ENCODE assay signal across 12 cellular contexts in the genomic region with DNA sequence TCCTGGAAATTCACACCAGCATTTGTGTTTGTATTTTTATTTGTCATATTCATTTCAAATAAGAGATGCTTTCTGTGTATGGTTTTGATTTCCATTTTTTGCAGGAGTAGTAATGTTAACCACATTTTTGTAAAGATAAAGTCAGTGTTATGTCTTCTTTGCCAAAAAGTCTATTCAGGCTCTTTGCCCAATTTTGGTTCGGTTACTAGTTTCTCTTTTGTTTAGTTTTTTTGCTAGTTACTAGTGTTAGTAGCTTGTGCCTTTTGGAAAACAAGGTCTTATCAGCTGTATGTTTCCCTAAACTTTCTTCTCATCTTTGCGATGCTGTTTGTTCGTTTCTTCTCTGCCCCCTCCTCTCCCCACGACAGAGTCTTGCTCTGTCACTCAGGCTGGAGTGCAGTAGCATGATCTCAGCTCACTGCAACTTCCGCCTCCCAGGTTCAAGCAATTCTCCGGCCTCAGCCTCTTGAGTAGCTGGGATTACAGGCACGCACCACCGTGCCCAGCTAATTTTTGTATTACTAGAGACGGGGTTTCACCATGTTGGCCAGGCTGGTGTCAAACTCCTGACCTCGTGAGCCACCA.
DNase-seq lines count a peak whose midpoint lies in the region; ATAC-seq and TF ChIP-seq lines count a peak whose summit lies in the region.
"Had no signal": no experiment of that assay in that cellular context is flagged by ENCODE, and none has a peak within 500 bp of the region (broad histone marks: within the 10 kb centered on the region; RNA-seq: fewer than 3 reads in every experiment).

No MANE protein-coding gene starts in this region.

- H2BK12ac ChIP-seq in mesenchymal stem cell (ENCODE audit: low read length in 2 of 2), result no peak overlapping the region

- H3K27me3 Mint-ChIP-seq in CD4-positive, CD25-positive, alpha-beta regulatory T cell, result no peaks in the 10 kb centered on the region
- H3K27me3 Mint-ChIP-seq in GM23338 (ENCODE audit: insufficient read depth, low read depth, poor library complexity) (peaks cover 9% of the 10 kb centered on the region), MCF 10A (ENCODE audit: insufficient read depth, unreplicated experiment) (no peaks in the 10 kb centered on the region)
- H3K27me3 Mint-ChIP-seq: activated B cell treated with CpG ODN at 0.5 μM for 24 hours had no signal

- no peak overlapping the region for H2BK15ac ChIP-seq in mesenchymal stem cell (ENCODE audit: low read depth, poor library complexity, severe bottlenecking)

- no peak overlapping the region for H2BK5ac ChIP-seq in mesenchymal stem cell (ENCODE audit: low read depth, low read length, poor library complexity, severe bottlenecking)

- H3K27ac Mint-ChIP-seq in CD4-positive, CD25-positive, alpha-beta regulatory T cell, result peak overlapping the region in 2 of 3 donors; percentile 49 to 55
- H3K27ac Mint-ChIP-seq in GM23338 (peak overlapping the region; percentile 14), MCF 10A (ENCODE audit: low read depth, unreplicated experiment) (peak overlapping the region; percentile 42)
- H3K27ac Mint-ChIP-seq: activated B cell treated with CpG ODN at 0.5 μM for 24 hours had no signal

- intact Hi-C loops in MCF 10A (cut with micrococcal nuclease) (no loop called here), A673 (cut with micrococcal nuclease; ENCODE audit: unreplicated experiment) (no loop called here), heart left ventricle (cut with DNase I) (no loop called here)

- no peak overlapping the region for H3K18ac ChIP-seq in mesenchymal stem cell (ENCODE audit: low read depth in 1 of 2, low read length in 2 of 2)

- peaks cover 83% of the 10 kb centered on the region for H3K79me2 ChIP-seq in GM23338 (replicated peaks; ENCODE audit: insufficient read depth)

- H3K14ac ChIP-seq in mesenchymal stem cell (ENCODE audit: low read length in 2 of 2), result no peak overlapping the region

- H3K9ac ChIP-seq in mesenchymal stem cell (ENCODE audit: low read length), result peak overlapping the region; percentile 79

- H3K36me3 ChIP-seq in CD4-positive, CD25-positive, alpha-beta regulatory T cell (ENCODE audit: control insufficient read depth, insufficient read depth, low read length), result peaks cover 12% of the 10 kb centered on the region
- H3K36me3 ChIP-seq in GM23338 (ENCODE audit: insufficient read depth) (peaks cover 7% of the 10 kb centered on the region; the same call in 1 of the 2 replicates), mesenchymal stem cell (ENCODE audit: control insufficient read depth in 1 of 2, insufficient read depth in 2 of 2, low read depth in 1 of 2, low read length in 2 of 2) (peaks cover 12 to 15% of the 10 kb centered on the region in 2 experiments), A673 (ENCODE audit: insufficient read depth, low read length, poor library complexity, severe bottlenecking) (peaks cover 7% of the 10 kb centered on the region), heart left ventricle (peaks cover 0 to 27% (median 14%) of the 10 kb centered on the region in 9 donors)

- peaks cover 33 to 69% (median 50%) of the 10 kb centered on the region in 4 donors for H3K4me1 Mint-ChIP-seq in CD4-positive, CD25-positive, alpha-beta regulatory T cell
- H3K4me1 Mint-ChIP-seq in GM23338 (peaks cover 18% of the 10 kb centered on the region), MCF 10A (ENCODE audit: insufficient read depth, unreplicated experiment) (peaks cover 24% of the 10 kb centered on the region)

- peaks cover 8% of the 10 kb centered on the region for H3K79me1 ChIP-seq in mesenchymal stem cell (replicated peaks; ENCODE audit: low read length, poor library complexity, severe bottlenecking)

- no peak overlapping the region for H3K4ac ChIP-seq in mesenchymal stem cell (ENCODE audit: low read depth in 1 of 2, low read length in 2 of 2)

- H3K23ac ChIP-seq in mesenchymal stem cell (ENCODE audit: low read length in 2 of 2), result no peak overlapping the region

- H3K4me2 ChIP-seq in GM23338, result no peak overlapping the region
- no peak overlapping the region for H3K4me2 ChIP-seq in mesenchymal stem cell (ENCODE audit: low read length, poor library complexity, severe bottlenecking)

- no peak for TF ChIP-seq POLR2A in heart left ventricle (IDR thresholded peaks at IDR 0.05)

- peaks cover 13% of the 10 kb centered on the region for H3K36me3 Mint-ChIP-seq in CD4-positive, CD25-positive, alpha-beta regulatory T cell
- peaks cover 22% of the 10 kb centered on the region for H3K36me3 Mint-ChIP-seq in GM23338 (ENCODE audit: low read depth)
- peaks cover 18% of the 10 kb centered on the region for H3K36me3 Mint-ChIP-seq in MCF 10A (ENCODE audit: insufficient read depth, unreplicated experiment)

- no peak overlapping the region for H3K4me3 ChIP-seq in CD4-positive, CD25-positive, alpha-beta regulatory T cell (ENCODE audit: low read depth, low read length)
- H3K4me3 ChIP-seq in GM23338 (no peak overlapping the region), mesenchymal stem cell (ENCODE audit: insufficient read depth in 1 of 2, low read depth in 1 of 2, low read length in 2 of 2) (peak overlapping the region in 1 of 2 experiments; percentile 77), A673 (ENCODE audit: low read depth, low read length, poor library complexity, severe bottlenecking) (no peak overlapping the region), heart left ventricle (peak overlapping the region in 2 of 12 donors; percentile 6 to 9)

- H4K8ac ChIP-seq in mesenchymal stem cell (ENCODE audit: low read length), result no peak overlapping the region

- peaks cover 0 to 1% (median 0%) of the 10 kb centered on the region in 7 donors for H3K9me3 Mint-ChIP-seq in CD4-positive, CD25-positive, alpha-beta regulatory T cell
- no peaks in the 10 kb centered on the region; the same call in 2 of the 3 replicates for H3K9me3 Mint-ChIP-seq in GM23338
- no peaks in the 10 kb centered on the region for H3K9me3 Mint-ChIP-seq in MCF 10A (ENCODE audit: unreplicated experiment)
- H3K9me3 Mint-ChIP-seq: activated B cell treated with CpG ODN at 0.5 μM for 24 hours, CD14-positive monocyte had no signal

- no peak overlapping the region for H2AK5ac ChIP-seq in mesenchymal stem cell (ENCODE audit: low read length, severe bottlenecking)

- no peak for ATAC-seq in CD4-positive, CD25-positive, alpha-beta regulatory T cell (ENCODE audit: low read depth in 2 of 2)
- ATAC-seq in GM23338 (no peak), heart left ventricle (no peak)
- ATAC-seq: SK-N-SH treated with all-trans-retinoic acid at 6 μM for 48 hours had no signal

- peak overlapping the region in 3 of 4 donors; percentile 2 to 68 (median 17) for H3K4me3 Mint-ChIP-seq in CD4-positive, CD25-positive, alpha-beta regulatory T cell
- H3K4me3 Mint-ChIP-seq in GM23338, result no peak overlapping the region
- H3K4me3 Mint-ChIP-seq in MCF 10A (ENCODE audit: unreplicated experiment), result no peak overlapping the region
- H3K4me3 Mint-ChIP-seq: activated B cell treated with CpG ODN at 0.5 μM for 24 hours, CD14-positive monocyte had no signal

- peaks cover 3% of the 10 kb centered on the region; the same call in 1 of the 2 replicates for H3F3A ChIP-seq in GM23338 (replicated peaks; ENCODE audit: low read depth)

- WGBS in mesenchymal stem cell, result 87% methylated on average over 10 of the region's 10 CpGs
- WGBS in heart left ventricle, 4 donors, result 63 to 69% (median 65%) methylated on average over 10 of the region's 10 CpGs

- no peaks in the 10 kb centered on the region for H3K27me3 ChIP-seq in CD4-positive, CD25-positive, alpha-beta regulatory T cell (ENCODE audit: control insufficient read depth, insufficient read depth, low read length)
- no peaks in the 10 kb centered on the region for H3K27me3 ChIP-seq in GM23338 (ENCODE audit: insufficient read depth)
- H3K27me3 ChIP-seq in mesenchymal stem cell (ENCODE audit: control insufficient read depth in 1 of 2, insufficient read depth in 1 of 2, low read length in 2 of 2), result no peaks in the 10 kb centered on the region
- no peaks in the 10 kb centered on the region for H3K27me3 ChIP-seq in A673 (replicated peaks; ENCODE audit: insufficient read depth, low read depth, low read length, poor library complexity)
- H3K27me3 ChIP-seq in heart left ventricle, result no peaks in the 10 kb centered on the region

- H3K9me2 ChIP-seq in GM23338 (ENCODE audit: insufficient read depth), result no peaks in the 10 kb centered on the region

- no TSS peak for BruUV-seq in MCF 10A (replicated peaks; lab: Mats Ljungman, UMichigan)
- BruUV-seq in A673 (replicated peaks; lab: Mats Ljungman, UMichigan), result no TSS peak

- H3K27ac ChIP-seq in CD4-positive, CD25-positive, alpha-beta regulatory T cell (ENCODE audit: insufficient read depth, low read length, poor library complexity, severe bottlenecking), result no peak overlapping the region
- H3K27ac ChIP-seq in GM23338 (ENCODE audit: low read depth) (peak overlapping the region; percentile 51; the same call in 1 of the 2 replicates), mesenchymal stem cell (ENCODE audit: low read length, poor library complexity, severe bottlenecking) (no peak overlapping the region), A673 (ENCODE audit: low read depth, low read length, poor library complexity, severe bottlenecking) (no peak overlapping the region), heart left ventricle (no peak overlapping the region)

- no peak overlapping the region for H2AFZ ChIP-seq in GM23338
- H2AFZ ChIP-seq in mesenchymal stem cell (ENCODE audit: low read depth, low read length), result no peak overlapping the region

- DNase-seq in CD4-positive, CD25-positive, alpha-beta regulatory T cell, result no peak
- DNase-seq in GM23338 (ENCODE audit: low spot score) (no peak), MCF 10A (ENCODE audit: unreplicated experiment) (no peak), mesenchymal stem cell (no peak), NCI-H2107 treated with DMSO at 0.1 percent for 48 hours (lab: John Stamatoyannopoulos, UW; ENCODE audit: unreplicated experiment) (no peak), A673 (ENCODE audit: low spot score) (no peak), heart left ventricle (no peak), NCI-H187 (lab: John Stamatoyannopoulos, UW) (no peak)
- DNase-seq: activated B cell treated with CpG ODN at 0.5 μM for 24 hours, MM.1S had no signal

- no peak overlapping the region for H4K91ac ChIP-seq in mesenchymal stem cell (ENCODE audit: low read length)

- POLR2A ChIA-PET in MCF 10A (lab: Yijun Ruan, JAX) (interaction anchor here (0.7 kb wide), 1 partner anchor 215 kb away, joined by 3 read pairs; no protein-coding TSS in a partner anchor), A673 (lab: Charles Lee; ENCODE audit: low non-redundant PET) (interaction anchor here (0.6 kb wide), 1 partner anchor 1202 kb away, joined by 8 read pairs; no protein-coding TSS in a partner anchor)

- peaks cover 40% of the 10 kb centered on the region for H3K4me1 ChIP-seq in CD4-positive, CD25-positive, alpha-beta regulatory T cell (ENCODE audit: control insufficient read depth, insufficient read depth, low read length, poor library complexity, severe bottlenecking)
- peaks cover 15% of the 10 kb centered on the region; the same call in 1 of the 2 replicates for H3K4me1 ChIP-seq in GM23338 (ENCODE audit: insufficient read depth)
- H3K4me1 ChIP-seq in mesenchymal stem cell (ENCODE audit: control insufficient read depth, insufficient read depth, low read depth, low read length), result peaks cover 8% of the 10 kb centered on the region
- peaks cover 5% of the 10 kb centered on the region for H3K4me1 ChIP-seq in A673 (ENCODE audit: insufficient read depth, low read length, poor library complexity, severe bottlenecking)
- H3K4me1 ChIP-seq in heart left ventricle, result peaks cover 0 to 41% (median 21%) of the 10 kb centered on the region in 12 donors

- peaks cover 59% of the 10 kb centered on the region for H4K20me1 ChIP-seq in GM23338 (replicated peaks; ENCODE audit: insufficient read depth)

- no peak overlapping the region for H2BK120ac ChIP-seq in mesenchymal stem cell (ENCODE audit: low read depth, low read length)

- CTCF ChIA-PET in MCF 10A (lab: Yijun Ruan, JAX) (interaction anchor here (0.7 to 1.9 kb wide), 5 partner anchors 11 to 321 kb away, joined by 3 to 10 read pairs (median 4); no protein-coding TSS in a partner anchor), A673 (lab: Charles Lee) (no interaction called here)

- TF ChIP-seq CTCF in GM23338 (conservative IDR thresholded peaks at IDR 0.05; ENCODE audit: low read depth in 2 of 2) (no peak), MCF 10A (IDR thresholded peaks at IDR 0.05; ENCODE audit: unreplicated experiment) (no peak), A673 (conservative IDR thresholded peaks at IDR 0.05; ENCODE audit: low read depth, low read length) (no peak), heart left ventricle (IDR thresholded peaks at IDR 0.05) (no peak)

- no peaks in the 10 kb centered on the region for H3K9me3 ChIP-seq in CD4-positive, CD25-positive, alpha-beta regulatory T cell (ENCODE audit: control insufficient read depth in 2 of 2, low read length in 2 of 2)
- no peaks in the 10 kb centered on the region for H3K9me3 ChIP-seq in mesenchymal stem cell (ENCODE audit: control insufficient read depth, low read length)
- no peaks in the 10 kb centered on the region for H3K9me3 ChIP-seq in A673 (ENCODE audit: low read depth, low read length, poor library complexity, severe bottlenecking)
- no peaks in the 10 kb centered on the region for H3K9me3 ChIP-seq in heart left ventricle

Comparison
In these comparisons a context has a peak if more than half of its experiments do, and no peak if none do; other contexts are left out.
1. H3K4me3 Mint-ChIP-seq: peak in CD4-positive, CD25-positive, alpha-beta regulatory T cell (3 of 4); none in GM23338 (single experiment) and MCF 10A (single experiment).
2. Peak in every context shown above with its lines, with median percentiles within 50 percentile points of each other: H3K27ac Mint-ChIP-seq.